10 cellular contexts compared by ENCODE assay signal in genomic region chr11:119091966-119092879, GRCh38. TPM values are rescaled to one million over a fixed set of nuclear protein-coding genes. Genes with fewer than 3 reads are reported as not detected.
DNase-seq lines count a peak whose midpoint lies in the region; ATAC-seq and TF ChIP-seq lines count a peak whose summit lies in the region.
"Had no signal": no experiment of that assay in that cellular context is flagged by ENCODE, and none has a peak within 500 bp of the region (broad histone marks: within the 10 kb centered on the region; RNA-seq: fewer than 3 reads in every experiment).

No MANE protein-coding gene starts in this region.

- peak overlapping the region; percentile 90 for H3K4me3 Mint-ChIP-seq in activated naive CD8-positive, alpha-beta T cell treated with anti-CD3 and anti-CD28 coated beads, Interleukin-2, amount 50 U/mL, for 24 hours

- TF ChIP-seq EP300 in neural cell (conservative IDR thresholded peaks at IDR 0.05; ENCODE audit: poor library complexity, severe bottlenecking) = no peak

- H3K9ac ChIP-seq in KMS-11 (no peak overlapping the region), neural cell (ENCODE audit: low read length) (no peak overlapping the region)

- H3K36me3 ChIP-seq in KMS-11 (ENCODE audit: insufficient read depth) = 0 out of 2 replicates have a peak, but pooled peaks cover 3% of the 10 kb centered on the region
- H3K36me3 ChIP-seq in neural cell (ENCODE audit: insufficient read depth, low read length) = no peaks in the 10 kb centered on the region

- DNase-seq in DMS53 (lab: John Stamatoyannopoulos, UW) (peak; percentile 39), DMS53 treated with DMSO at 0.1 percent for 48 hours (lab: John Stamatoyannopoulos, UW; ENCODE audit: unreplicated experiment) (no peak), activated gamma-delta T cell (lab: John Stamatoyannopoulos, UW) (no peak)
- no peak for DNase-seq in activated naive CD8-positive, alpha-beta T cell treated with anti-CD3 and anti-CD28 coated beads, Interleukin-2, amount 50 U/mL, for 24 hours
- DNase-seq: foreskin melanocyte, T-helper 9 cell had no signal

- H3K4me1 ChIP-seq in KMS-11 (ENCODE audit: low read depth, poor library complexity, severe bottlenecking) = peaks cover 29% of the 10 kb centered on the region

- H4K20me1 ChIP-seq in KMS-11 (ENCODE audit: insufficient read depth) (peaks cover 9% of the 10 kb centered on the region), neural cell (ENCODE audit: insufficient read depth) (no peaks in the 10 kb centered on the region)

- H3K27ac ChIP-seq in KMS-11 = peak overlapping the region; percentile 69; the same call in 1 of the 2 replicates
- H3K27ac ChIP-seq in neural cell (ENCODE audit: low read length) = no peak overlapping the region

- TF ChIP-seq RAD21 in neural cell (conservative IDR thresholded peaks at IDR 0.05) = no peak

- H3K27me3 Mint-ChIP-seq in activated naive CD8-positive, alpha-beta T cell treated with anti-CD3 and anti-CD28 coated beads, Interleukin-2, amount 50 U/mL, for 24 hours = peaks cover 4% of the 10 kb centered on the region

- no peaks in the 10 kb centered on the region for H3K9me3 ChIP-seq in neural cell (ENCODE audit: low read length)

- H3K36me3 Mint-ChIP-seq in activated naive CD8-positive, alpha-beta T cell treated with anti-CD3 and anti-CD28 coated beads, Interleukin-2, amount 50 U/mL, for 24 hours (ENCODE audit: low read depth) = peaks cover 40% of the 10 kb centered on the region

- H3K79me2 ChIP-seq in KMS-11 (ENCODE audit: insufficient read depth, low read depth) (peaks cover 24% of the 10 kb centered on the region), neural cell (replicated peaks; ENCODE audit: insufficient read depth, low read length) (peaks cover 23% of the 10 kb centered on the region)

- no peak overlapping the region for H2AFZ ChIP-seq in KMS-11 (ENCODE audit: low read depth)
- H2AFZ ChIP-seq in neural cell (ENCODE audit: low read depth, low read length) = no peak overlapping the region

- H3K4me1 Mint-ChIP-seq in activated naive CD8-positive, alpha-beta T cell treated with anti-CD3 and anti-CD28 coated beads, Interleukin-2, amount 50 U/mL, for 24 hours = peaks cover 40% of the 10 kb centered on the region

- ATAC-seq in activated naive CD8-positive, alpha-beta T cell treated with anti-CD3 and anti-CD28 coated beads, Interleukin-2, amount 50 U/mL, for 24 hours = no peak
- no peak for ATAC-seq in GM19467 (IDR thresholded peaks at IDR 0.05; ENCODE audit: unreplicated experiment)
- no peak for ATAC-seq in HG02759 (IDR thresholded peaks at IDR 0.05; ENCODE audit: unreplicated experiment)

- H3F3A ChIP-seq in neural cell (ENCODE audit: insufficient read depth, low read length, poor library complexity, severe bottlenecking) = no peaks in the 10 kb centered on the region

- H3K27me3 ChIP-seq in KMS-11 (ENCODE audit: insufficient read depth, low read depth) (no peaks in the 10 kb centered on the region), neural cell (ENCODE audit: insufficient read depth, low read depth, low read length) (no peaks in the 10 kb centered on the region)

- no peak for TF ChIP-seq CTCF in KMS-11 (conservative IDR thresholded peaks at IDR 0.05; ENCODE audit: low read depth, low read length)
- TF ChIP-seq CTCF in neural cell (IDR thresholded peaks at IDR 0.05; ENCODE audit: poor library complexity, severe bottlenecking) = no peak

- H3K4me3 ChIP-seq in KMS-11 (IDR thresholded peaks at IDR 0.05; ENCODE audit: insufficient read depth, low read depth, low read length) (no peak overlapping the region), neural cell (ENCODE audit: low read length) (peak overlapping the region; percentile 92)

- no peaks in the 10 kb centered on the region for H3K9me3 Mint-ChIP-seq in activated naive CD8-positive, alpha-beta T cell treated with anti-CD3 and anti-CD28 coated beads, Interleukin-2, amount 50 U/mL, for 24 hours

- no peaks in the 10 kb centered on the region for H3K9me2 ChIP-seq in neural cell (ENCODE audit: insufficient read depth, low read length)

- no peak overlapping the region for H3K4me2 ChIP-seq in KMS-11
- H3K4me2 ChIP-seq in neural cell (ENCODE audit: low read length) = no peak overlapping the region

- H3K27ac Mint-ChIP-seq in activated naive CD8-positive, alpha-beta T cell treated with anti-CD3 and anti-CD28 coated beads, Interleukin-2, amount 50 U/mL, for 24 hours = peak overlapping the region; percentile 47

TF ChIP-seq in neural cell, 6 proteins besides CTCF, POLR2A, EP300 and RAD21:
- TF ChIP-seq REST (IDR thresholded peaks at IDR 0.05; ENCODE audit: borderline replicate concordance) (no peak), EZH2 (IDR thresholded peaks at IDR 0.05; ENCODE audit: borderline replicate concordance, insufficient read depth, low read length, poor library complexity, severe bottlenecking) (no peak), MXI1 (conservative IDR thresholded peaks at IDR 0.05; ENCODE audit: poor library complexity, severe bottlenecking) (no peak)
TF ChIP-seq in neural cell: peak in this region for 0.

RNA-seq across cellular contexts. Expression of gene HMBS, which starts 7.5 kb away (rescaled TPM):
- polyA plus RNA-seq in neural cell = 12.7 and 15.9 TPM in 2 replicates
- 4.6 and 9.5 TPM in 2 replicates for polyA minus RNA-seq in neural cell

RNA-seq across cellular contexts. Expression of gene DPAGT1, which starts 9.4 kb away (rescaled TPM):
- polyA plus RNA-seq in neural cell = 9.8 and 27.0 TPM in 2 replicates
- polyA minus RNA-seq in neural cell = 10.5 and 14.6 TPM in 2 replicates

RNA-seq across cellular contexts. Expression of gene C2CD2L, which starts 14.9 kb away (rescaled TPM):
- polyA plus RNA-seq in neural cell = 13.6 and 21.6 TPM in 2 replicates
- 11.5 and 13.1 TPM in 2 replicates for polyA minus RNA-seq in neural cell

RNA-seq across cellular contexts. Expression of gene VPS11, which starts 24.6 kb away (rescaled TPM):
- polyA plus RNA-seq in neural cell = 24.1 and 24.8 TPM in 2 replicates
- polyA minus RNA-seq in neural cell = 33.7 and 41.9 TPM in 2 replicates

RNA-seq across cellular contexts. Expression of gene HINFP, which starts 29.2 kb away (rescaled TPM):
- 50.0 and 58.8 TPM in 2 replicates for polyA plus RNA-seq in neural cell
- polyA minus RNA-seq in neural cell = 41.7 and 42.1 TPM in 2 replicates
